10 cellular contexts compared by ENCODE assay signal in the genomic region with DNA sequence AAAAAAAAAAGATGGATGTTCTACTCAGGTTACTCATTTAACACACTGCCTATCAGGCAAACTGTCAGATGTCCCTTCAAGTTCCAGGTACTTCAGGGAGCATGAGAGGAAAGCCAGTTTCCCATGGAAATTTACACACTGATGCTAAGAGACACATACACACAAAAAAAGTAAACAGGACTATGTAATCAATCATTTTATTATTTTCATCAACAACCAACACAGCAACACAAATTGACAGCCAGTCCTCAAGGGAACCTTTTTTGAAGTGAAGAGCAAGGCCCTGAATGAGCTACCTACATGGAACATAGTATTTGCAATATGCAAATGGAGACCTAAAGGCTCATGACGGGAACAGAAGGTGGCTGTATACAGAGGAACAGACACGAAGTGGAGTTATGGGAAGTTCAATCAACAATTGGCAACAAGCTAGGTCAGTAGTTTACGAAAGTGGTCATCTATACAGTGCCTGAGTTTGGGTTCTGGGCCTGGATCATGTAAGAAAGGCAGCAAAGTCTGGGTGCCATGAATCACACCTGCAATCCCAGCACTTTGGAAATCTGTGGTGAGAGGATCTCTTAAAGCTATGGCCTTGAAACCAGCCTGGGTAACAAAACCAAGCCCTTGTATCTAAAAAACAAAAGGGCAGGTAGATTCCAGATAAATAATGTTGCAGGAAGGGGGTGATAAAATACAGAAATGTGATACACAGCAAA. TPM values are rescaled to one million over a fixed set of nuclear protein-coding genes. Genes with fewer than 3 reads are reported as not detected.
DNase-seq lines count a peak whose midpoint lies in the region; ATAC-seq, FAIRE-seq and TF ChIP-seq lines count a peak whose summit lies in the region.
"Had no signal": no experiment of that assay in that cellular context is flagged by ENCODE, and none has a peak within 500 bp of the region (broad histone marks: within the 10 kb centered on the region; RNA-seq: fewer than 3 reads in every experiment).

No MANE protein-coding gene starts in this region.

- no peaks in the 10 kb centered on the region for H3K9me2 ChIP-seq in hepatocyte (replicated peaks; ENCODE audit: insufficient read depth)

- peak overlapping the region; percentile 26 for H3K27ac ChIP-seq in C4-2B
- H3K27ac ChIP-seq in hepatocyte = no peak overlapping the region
- H3K27ac ChIP-seq: brain microvascular endothelial cell had no signal

- H3K27me3 ChIP-seq in GM06990 (replicated peaks; ENCODE audit: control insufficient read depth, insufficient read depth, low read length) (no peaks in the 10 kb centered on the region), hepatocyte (no peaks in the 10 kb centered on the region)
- H3K27me3 ChIP-seq: brain microvascular endothelial cell had no signal

- H3K4me3 ChIP-seq in GM06990 (replicated peaks; ENCODE audit: low read depth, low read length) = 0 out of 2 replicates have a peak overlapping the region, but pooled peaks have one; percentile 5
- no peak overlapping the region for H3K4me3 ChIP-seq in hepatocyte

- H3K36me3 ChIP-seq in GM06990 (ENCODE audit: control insufficient read depth, insufficient read depth, low read length) (peaks cover 21% of the 10 kb centered on the region), hepatocyte (replicated peaks; ENCODE audit: insufficient read depth, low read depth) (peaks cover 11% of the 10 kb centered on the region)

- in situ Hi-C loops in G401 (cut with HindIII; ENCODE audit: low sequenced_read_pairs) = no loop called here

- DNase-seq in GM06990 (ENCODE audit: extremely low read depth, insufficient read length) (no peak), RCC 7860 (ENCODE audit: low spot score) (peak; percentile 10), hepatocyte (ENCODE audit: low spot score) (no peak), kidney tubule cell (ENCODE audit: low spot score) (no peak), G401 (ENCODE audit: low spot score) (no peak), iPS-NIHi11 (ENCODE audit: low spot score) (no peak)
- DNase-seq: brain microvascular endothelial cell had no signal

- TF ChIP-seq CTCF in C4-2B (conservative IDR thresholded peaks at IDR 0.05) = no peak
- no peak for TF ChIP-seq CTCF in GM06990 (IDR thresholded peaks at IDR 0.05; ENCODE audit: insufficient read depth, low read length, poor library complexity, severe bottlenecking)
- TF ChIP-seq CTCF in hepatocyte (IDR thresholded peaks at IDR 0.05; ENCODE audit: poor library complexity) = no peak

- no peak for FAIRE-seq in RCC 7860 (lab: Jason Lieb, UNC)
- FAIRE-seq: frontal cortex had no signal

- 57% methylated on average over 3 of the region's 3 CpGs for WGBS in hepatocyte (ENCODE audit: low lambda C conversion rate, missing lambda C conversion rate)

- H3K4me1 ChIP-seq in hepatocyte (ENCODE audit: insufficient read depth) = peaks cover 18% of the 10 kb centered on the region

- H4K20me1 ChIP-seq in hepatocyte (ENCODE audit: insufficient read depth, poor library complexity, severe bottlenecking) = peaks cover 28% of the 10 kb centered on the region

- H2AFZ ChIP-seq in hepatocyte = no peak overlapping the region

- H3K79me2 ChIP-seq in hepatocyte = peaks cover 37% of the 10 kb centered on the region

- no peak for ATAC-seq in HG03442 (IDR thresholded peaks at IDR 0.05; ENCODE audit: unreplicated experiment)

- no peaks in the 10 kb centered on the region for H3K9me3 ChIP-seq in hepatocyte (ENCODE audit: low read depth)

- peak overlapping the region; percentile 12 for H3K4me2 ChIP-seq in hepatocyte

RNA-seq across cellular contexts. Expression of a gene that starts 12.6 kb away (rescaled TPM):
- 28.0 and 30.9 TPM in 2 replicates for total RNA-seq in hepatocyte
- 28.9 and 34.1 TPM in 2 replicates for polyA plus RNA-seq in hepatocyte
- total RNA-seq in G401 (2014; rRNA removed; shearing (Covaris generic)) = 103 and 110 TPM in 2 replicates

RNA-seq across cellular contexts. Expression of a gene that starts 19.3 kb away (rescaled TPM):
- not detected in 2 replicates for total RNA-seq in hepatocyte
- polyA plus RNA-seq in hepatocyte = 1.8 and 3.5 TPM in 2 replicates
- total RNA-seq in G401 (2014; rRNA removed; shearing (Covaris generic)) = not detected in 2 replicates
- total RNA-seq: frontal cortex had no signal

RNA-seq across cellular contexts. Expression of a gene that starts 20.1 kb away (rescaled TPM):
- 35.4 and 37.3 TPM in 2 replicates for total RNA-seq in hepatocyte
- 49.7 and 50.4 TPM in 2 replicates for polyA plus RNA-seq in hepatocyte
- 40.9 and 49.0 TPM in 2 replicates for total RNA-seq in G401 (2014; rRNA removed; shearing (Covaris generic))

RNA-seq across cellular contexts. Expression of a gene that starts 28.7 kb away (rescaled TPM):
- total RNA-seq in hepatocyte = 335 and 573 TPM in 2 replicates
- polyA plus RNA-seq in hepatocyte = 456 and 476 TPM in 2 replicates
- 225 and 239 TPM in 2 replicates for total RNA-seq in G401 (2014; rRNA removed; shearing (Covaris generic))

RNA-seq across cellular contexts. Expression of a gene that starts 46.7 kb away (rescaled TPM):
- 37.2 and 37.6 TPM in 2 replicates for total RNA-seq in hepatocyte
- 71.9 and 91.4 TPM in 2 replicates for polyA plus RNA-seq in hepatocyte
- 10.2 and 23.3 TPM in 2 replicates for total RNA-seq in G401 (2014; rRNA removed; shearing (Covaris generic))
